In genomic region chr15:77944002-77944867, GRCh38 we compare ENCODE assay signal across 8 cellular contexts.
DNase-seq lines count a peak whose midpoint lies in the region; ATAC-seq and TF ChIP-seq lines count a peak whose summit lies in the region.

No MANE protein-coding gene starts in this region.

- ATAC-seq in GM21423 (IDR thresholded peaks at IDR 0.05; ENCODE audit: unreplicated experiment) (peak; percentile 87), GM19324 (IDR thresholded peaks at IDR 0.05; ENCODE audit: low FRiP score, unreplicated experiment) (no peak)
- ATAC-seq in activated naive CD4-positive, alpha-beta T cell treated with anti-CD3 and anti-CD28 coated beads, Interleukin-2, amount 50 U/mL, for 72 hours, result peak; percentile 59 to 89

- H3K27ac Mint-ChIP-seq in activated naive CD4-positive, alpha-beta T cell treated with anti-CD3 and anti-CD28 coated beads, Interleukin-2, amount 50 U/mL, for 72 hours, result peak overlapping the region in 1 of 2 donors; percentile 62
- peak overlapping the region; percentile 96 for H3K27ac Mint-ChIP-seq in neural crest cell (ENCODE audit: unreplicated experiment)

- peak overlapping the region; percentile 41 for H3K4me3 ChIP-seq in thymus (ENCODE audit: low read length)

- no peak for TF ChIP-seq CTCF in neural crest cell (conservative IDR thresholded peaks at IDR 0.05)

- H3K4me1 Mint-ChIP-seq in neural crest cell, result peaks cover 17% of the 10 kb centered on the region

- H3K9me3 Mint-ChIP-seq in activated naive CD4-positive, alpha-beta T cell treated with anti-CD3 and anti-CD28 coated beads, Interleukin-2, amount 50 U/mL, for 72 hours, result no peaks in the 10 kb centered on the region
- no peaks in the 10 kb centered on the region for H3K9me3 Mint-ChIP-seq in neural crest cell

- no peak overlapping the region for H3K27ac ChIP-seq in thymus (ENCODE audit: low read depth)

- H3K27me3 Mint-ChIP-seq in neural crest cell (ENCODE audit: low read depth), result no peaks in the 10 kb centered on the region

- H3K27me3 ChIP-seq in thymus (ENCODE audit: control insufficient read depth, insufficient read depth), result no peaks in the 10 kb centered on the region

- DNase-seq in C1 segment of cervical spinal cord (lab: John Stamatoyannopoulos, UW) (peak in 12 of 14 donors; percentile 20 to 84 (median 64)), NCI-H82 (lab: John Stamatoyannopoulos, UW) (peak; percentile 76), germinal center (ENCODE audit: low spot score) (peak; percentile 36), neural crest cell (ENCODE audit: low read depth, low spot score) (peak; percentile 75)
- peak in 1 of 2 donors; percentile 65 for DNase-seq in activated naive CD4-positive, alpha-beta T cell treated with anti-CD3 and anti-CD28 coated beads, Interleukin-2, amount 50 U/mL, for 72 hours (ENCODE audit: low spot score in 2 of 2)

- peak overlapping the region; percentile 86 for H3K4me3 Mint-ChIP-seq in neural crest cell

- no peaks in the 10 kb centered on the region for H3K9me3 ChIP-seq in thymus (ENCODE audit: control insufficient read depth)

- H3K36me3 Mint-ChIP-seq in activated naive CD4-positive, alpha-beta T cell treated with anti-CD3 and anti-CD28 coated beads, Interleukin-2, amount 50 U/mL, for 72 hours, result no peaks in the 10 kb centered on the region
- no peaks in the 10 kb centered on the region for H3K36me3 Mint-ChIP-seq in neural crest cell (ENCODE audit: low read depth)

- no peaks in the 10 kb centered on the region for H3K36me3 ChIP-seq in thymus (ENCODE audit: control insufficient read depth, insufficient read depth)

- WGBS in thymus, result 13% methylated on average over 45 of the region's 45 CpGs

- no peaks in the 10 kb centered on the region for H3K4me1 ChIP-seq in thymus (ENCODE audit: control insufficient read depth, insufficient read depth, low read length)
